In genomic region chr16:86324320-86324719, GRCh38 we compare ENCODE assay signal across 28 cellular contexts.
"Had no signal": no experiment of that assay in that cellular context is flagged by ENCODE, and none has a peak within 500 bp of the region (broad histone marks: within the 10 kb centered on the region; RNA-seq: fewer than 3 reads in every experiment).

No MANE protein-coding gene starts in this region.

- H3K36me3 Mint-ChIP-seq: naive thymus-derived CD4-positive, alpha-beta T cell; natural killer cell; stimulated activated effector memory CD8-positive, alpha-beta T cell treated with anti-CD3 and anti-CD28 coated beads, Interleukin-12 subunit alpha, Interleukin-12 subunit beta, amount 100 ng/mL, for 72 hours; stimulated activated naive B cell treated with anti-CD40 and anti-IgM and Interleukin-4, amounts not matched to agents 10 μg/mL and 1 μg/mL and 100 μg/mL, for 72 hours had no signal

- H3K9me3 ChIP-seq: neutrophil, pancreas, psoas muscle, right lobe of liver, thoracic aorta, thyroid gland, upper lobe of left lung, vagina had no signal

- H3K27ac ChIP-seq: neutrophil, pancreas, psoas muscle, right lobe of liver, skin epidermis, stomach, thoracic aorta, thyroid gland, tibial nerve, upper lobe of left lung, vagina had no signal

- H3K27me3 ChIP-seq: right lobe of liver, thyroid gland, upper lobe of left lung, vagina had no signal

- H3K4me1 Mint-ChIP-seq: naive thymus-derived CD4-positive, alpha-beta T cell; natural killer cell; nephron; stimulated activated effector memory CD8-positive, alpha-beta T cell treated with anti-CD3 and anti-CD28 coated beads, Interleukin-12 subunit alpha, Interleukin-12 subunit beta, amount 100 ng/mL, for 72 hours had no signal

- ATAC-seq: naive thymus-derived CD4-positive, alpha-beta T cell; natural killer cell; pancreas; psoas muscle; right cardiac atrium; right lobe of liver; stimulated activated naive B cell treated with anti-CD40 and anti-IgM and Interleukin-4, amounts not matched to agents 10 μg/mL and 1 μg/mL and 100 μg/mL, for 72 hours had no signal

- H3K4me3 ChIP-seq: pancreas, psoas muscle, right lobe of liver, skin epidermis, smooth muscle cell, stomach, thoracic aorta, thyroid gland, tibial nerve, upper lobe of left lung, vagina had no signal

- H3K27ac Mint-ChIP-seq: naive thymus-derived CD4-positive, alpha-beta T cell; natural killer cell; nephron; progenitor cell of endocrine pancreas; stimulated activated effector memory CD8-positive, alpha-beta T cell treated with anti-CD3 and anti-CD28 coated beads, Interleukin-12 subunit alpha, Interleukin-12 subunit beta, amount 100 ng/mL, for 72 hours; stimulated activated naive B cell treated with anti-CD40 and anti-IgM and Interleukin-4, amounts not matched to agents 10 μg/mL and 1 μg/mL and 100 μg/mL, for 72 hours; stimulated activated naive CD8-positive, alpha-beta T cell treated with anti-CD3 and anti-CD28 coated beads, Interleukin-15, Interleukin-2, amounts not matched to agents 100 ng/mL and 50 ng/mL, for 24 hours had no signal

- H3K4me1 ChIP-seq: pancreas, psoas muscle, right lobe of liver, stomach, thyroid gland, tibial nerve, upper lobe of left lung had no signal

- H3K4me3 Mint-ChIP-seq: naive thymus-derived CD4-positive, alpha-beta T cell; natural killer cell; nephron; neural crest cell; stimulated activated effector memory CD8-positive, alpha-beta T cell treated with anti-CD3 and anti-CD28 coated beads, Interleukin-12 subunit alpha, Interleukin-12 subunit beta, amount 100 ng/mL, for 72 hours; stimulated activated naive B cell treated with anti-CD40 and anti-IgM and Interleukin-4, amounts not matched to agents 10 μg/mL and 1 μg/mL and 100 μg/mL, for 72 hours; stimulated activated naive CD8-positive, alpha-beta T cell treated with anti-CD3 and anti-CD28 coated beads, Interleukin-15, Interleukin-2, amounts not matched to agents 100 ng/mL and 50 ng/mL, for 24 hours had no signal

- H3K9me3 Mint-ChIP-seq: natural killer cell; stimulated activated effector memory CD8-positive, alpha-beta T cell treated with anti-CD3 and anti-CD28 coated beads, Interleukin-12 subunit alpha, Interleukin-12 subunit beta, amount 100 ng/mL, for 72 hours had no signal

- H3K36me3 ChIP-seq: neutrophil, pancreas, right lobe of liver, stomach, thoracic aorta, thyroid gland, tibial nerve, upper lobe of left lung, vagina had no signal

- DNase-seq: naive thymus-derived CD4-positive, alpha-beta T cell; natural killer cell; nucleus accumbens; pancreas; psoas muscle; right cardiac atrium; right lobe of liver; stimulated activated CD4-positive, alpha-beta T cell treated with anti-CD3 and anti-CD28 coated beads, Interleukin-15, amount 100 ng/mL, for 24 hours; stimulated activated CD4-positive, alpha-beta T cell treated with anti-CD3 and anti-CD28 coated beads, Interleukin-2, amount 100 ng/mL, for 24 hours; stimulated activated CD4-positive, alpha-beta T cell treated with anti-CD3 and anti-CD28 coated beads, Interleukin-2, amount 100 ng/mL, for 48 hours; stimulated activated CD4-positive, alpha-beta T cell treated with anti-CD3 and anti-CD28 coated beads, Interleukin-4, amount 100 ng/mL, for 24 hours; stimulated activated naive B cell treated with anti-CD40 and anti-IgM and Interleukin-4, amounts not matched to agents 10 μg/mL and 1 μg/mL and 100 μg/mL, for 72 hours; stimulated activated naive CD4-positive, alpha-beta T cell treated with Interleukin-2 at 50 U/mL for 16 hours; stomach; thyroid gland; trophoblast cell had no signal

- H3K4me2 ChIP-seq: smooth muscle cell had no signal
